8 cellular contexts compared by ENCODE assay signal in genomic region chr19:11373166-11373884, GRCh38.
DNase-seq lines count a peak whose midpoint lies in the region; ATAC-seq and TF ChIP-seq lines count a peak whose summit lies in the region.

No MANE protein-coding gene starts in this region.

- ATAC-seq in stimulated activated memory B cell treated with anti-CD40 and anti-IgM and Interleukin-4, amounts not matched to agents 10 μg/mL and 1 μg/mL and 100 μg/mL, for 72 hours = no peak
- ATAC-seq in GM18502 (IDR thresholded peaks at IDR 0.05; ENCODE audit: poor library complexity, unreplicated experiment) (no peak), HG02571 (IDR thresholded peaks at IDR 0.05; ENCODE audit: unreplicated experiment) (no peak)

- peaks cover 9% of the 10 kb centered on the region for H3K36me3 Mint-ChIP-seq in T-helper 1 cell treated with Interleukin-12 subunit alpha and Interleukin-12 subunit beta and Interleukin-4 antibody, amounts not matched to agents 30 μg/mL and 1 μg/mL, for 36 hours (ENCODE audit: low read depth)
- H3K36me3 Mint-ChIP-seq in stimulated activated memory B cell treated with anti-CD40 and anti-IgM and Interleukin-4, amounts not matched to agents 10 μg/mL and 1 μg/mL and 100 μg/mL, for 72 hours = peaks cover 32% of the 10 kb centered on the region

- peaks cover 3% of the 10 kb centered on the region for H3K9me3 Mint-ChIP-seq in T-helper 1 cell treated with Interleukin-12 subunit alpha and Interleukin-12 subunit beta and Interleukin-4 antibody, amounts not matched to agents 30 μg/mL and 1 μg/mL, for 36 hours
- H3K9me3 Mint-ChIP-seq in stimulated activated memory B cell treated with anti-CD40 and anti-IgM and Interleukin-4, amounts not matched to agents 10 μg/mL and 1 μg/mL and 100 μg/mL, for 72 hours = no peaks in the 10 kb centered on the region

- DNase-seq in T-helper 1 cell = no peak
- peak; percentile 79 for DNase-seq in NCI-H2171 treated with DMSO at 0.1 percent for 48 hours (lab: John Stamatoyannopoulos, UW)
- peak; percentile 19 for DNase-seq in choroid plexus epithelial cell (ENCODE audit: low read depth)
- no peak for DNase-seq in T-helper 2 cell

- no peaks in the 10 kb centered on the region for H3K27me3 Mint-ChIP-seq in T-helper 1 cell treated with Interleukin-12 subunit alpha and Interleukin-12 subunit beta and Interleukin-4 antibody, amounts not matched to agents 30 μg/mL and 1 μg/mL, for 36 hours (ENCODE audit: low read depth)
- H3K27me3 Mint-ChIP-seq in stimulated activated memory B cell treated with anti-CD40 and anti-IgM and Interleukin-4, amounts not matched to agents 10 μg/mL and 1 μg/mL and 100 μg/mL, for 72 hours = no peaks in the 10 kb centered on the region

- no peak overlapping the region for H3K4me3 ChIP-seq in choroid plexus epithelial cell (ENCODE audit: low read depth, low read length)

- TF ChIP-seq CTCF in choroid plexus epithelial cell (conservative IDR thresholded peaks at IDR 0.05; ENCODE audit: low read depth, low read length) = no peak

- H3K4me3 Mint-ChIP-seq in T-helper 1 cell treated with Interleukin-12 subunit alpha and Interleukin-12 subunit beta and Interleukin-4 antibody, amounts not matched to agents 30 μg/mL and 1 μg/mL, for 36 hours = peak overlapping the region; percentile 18
- H3K4me3 Mint-ChIP-seq in stimulated activated memory B cell treated with anti-CD40 and anti-IgM and Interleukin-4, amounts not matched to agents 10 μg/mL and 1 μg/mL and 100 μg/mL, for 72 hours = peak overlapping the region; percentile 52

- H3K27ac Mint-ChIP-seq in T-helper 1 cell treated with Interleukin-12 subunit alpha and Interleukin-12 subunit beta and Interleukin-4 antibody, amounts not matched to agents 30 μg/mL and 1 μg/mL, for 36 hours = no peak overlapping the region
- H3K27ac Mint-ChIP-seq in stimulated activated memory B cell treated with anti-CD40 and anti-IgM and Interleukin-4, amounts not matched to agents 10 μg/mL and 1 μg/mL and 100 μg/mL, for 72 hours = no peak overlapping the region

- H3K4me1 Mint-ChIP-seq in T-helper 1 cell treated with Interleukin-12 subunit alpha and Interleukin-12 subunit beta and Interleukin-4 antibody, amounts not matched to agents 30 μg/mL and 1 μg/mL, for 36 hours (ENCODE audit: low read depth) = peaks cover 20% of the 10 kb centered on the region
- H3K4me1 Mint-ChIP-seq in stimulated activated memory B cell treated with anti-CD40 and anti-IgM and Interleukin-4, amounts not matched to agents 10 μg/mL and 1 μg/mL and 100 μg/mL, for 72 hours = peaks cover 17% of the 10 kb centered on the region

Comparison
In these comparisons a context has a peak if more than half of its experiments do, and no peak if none do; other contexts are left out.
1. DNase-seq: peak in NCI-H2171 treated with DMSO at 0.1 percent for 48 hours (single experiment) and choroid plexus epithelial cell (single experiment); none in T-helper 1 cell (0 of 5) and T-helper 2 cell (0 of 5).